In genomic region chr14:22316473-22316872, GRCh38 we compare ENCODE assay signal across 2 cellular contexts.
A peak's percentile ranks its signal among the peaks of the same experiment; 100 is the strongest.
TF ChIP-seq lines count a peak whose summit lies in the region.

No MANE protein-coding gene starts in this region.

TF ChIP-seq in A549, 52 proteins besides CTCF, POLR2A, EP300 and RAD21:
- TF ChIP-seq CEBPB (IDR thresholded peaks at IDR 0.05) (peak; percentile 72 to 73; a peak in 3 of 4 replicates), TP53 (CRISPR knock-in tag; IDR thresholded peaks at IDR 0.05) (no peak)
TF ChIP-seq in A549: peak in this region for 1.

TF ChIP-seq in K562, 482 proteins besides CTCF, POLR2A, EP300 and RAD21:
- TF ChIP-seq CEBPG (CRISPR knock-in tag; IDR thresholded peaks at IDR 0.05) (no peak), CEBPG (tag; conservative IDR thresholded peaks at IDR 0.05 in 1 of 2, IDR thresholded peaks at IDR 0.05 in 1 of 2) (peak in 1 of 2 experiments; percentile 82; a peak in 2 of 4 replicates), ZHX1 (conservative IDR thresholded peaks at IDR 0.05; ENCODE audit: low read length) (no peak), CEBPB (tag; IDR thresholded peaks at IDR 0.05) (peak; percentile 73)
